In the genomic region with DNA sequence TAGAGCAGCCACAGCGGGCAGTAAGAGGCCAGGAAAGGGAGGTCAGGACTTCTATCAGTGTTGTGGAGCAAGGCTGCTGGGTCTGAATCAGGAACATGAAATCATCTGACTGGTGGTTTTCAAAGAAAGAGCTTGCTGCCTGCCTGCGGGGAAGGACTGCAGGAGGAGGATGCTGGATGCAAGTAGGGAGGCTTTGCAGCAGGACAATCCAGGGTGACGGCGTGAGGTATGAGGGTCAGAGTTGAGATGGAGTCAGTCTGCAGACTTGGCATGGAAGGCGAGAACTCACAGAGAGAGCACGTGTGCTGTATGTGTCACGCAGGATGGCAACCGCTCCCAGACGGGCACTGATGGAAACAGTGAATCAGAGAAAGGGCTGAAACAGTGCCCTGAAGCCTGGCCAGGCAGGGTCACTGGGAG, we compare ENCODE assay signal across 12 cellular contexts. TPM values are rescaled to one million over a fixed set of nuclear protein-coding genes. Genes with fewer than 3 reads are reported as not detected.
DNase-seq lines count a peak whose midpoint lies in the region; ATAC-seq, FAIRE-seq and TF ChIP-seq lines count a peak whose summit lies in the region.
"Had no signal": no experiment of that assay in that cellular context is flagged by ENCODE, and none has a peak within 500 bp of the region (broad histone marks: within the 10 kb centered on the region; RNA-seq: fewer than 3 reads in every experiment).

No MANE protein-coding gene starts in this region.

- ATAC-seq in natural killer cell treated with Interleukin-12 subunit alpha and Interleukin-12 subunit beta and Interleukin-15 and Interleukin-18, amount 100 ng/mL, for 72 hours: no peak
- ATAC-seq in natural killer cell: no peak
- ATAC-seq in T-helper 17 cell: no peak

- no peaks in the 10 kb centered on the region for H3K36me3 ChIP-seq in bronchial epithelial cell (ENCODE audit: control insufficient read depth, insufficient read depth, low read length)
- H3K36me3 ChIP-seq: ovary had no signal

- no peak for TF ChIP-seq CTCF in natural killer cell (IDR thresholded peaks at IDR 0.05)
- no peak for TF ChIP-seq CTCF in bronchial epithelial cell (IDR thresholded peaks at IDR 0.05; ENCODE audit: insufficient read depth, low read length, severe bottlenecking)

- H3K9me3 Mint-ChIP-seq in natural killer cell treated with Interleukin-12 subunit alpha and Interleukin-12 subunit beta and Interleukin-15 and Interleukin-18, amount 100 ng/mL, for 72 hours: no peaks in the 10 kb centered on the region
- H3K9me3 Mint-ChIP-seq in natural killer cell: no peaks in the 10 kb centered on the region
- H3K9me3 Mint-ChIP-seq: activated B cell treated with CpG ODN at 0.5 μM for 24 hours had no signal

- no peaks in the 10 kb centered on the region for H3K27me3 ChIP-seq in bronchial epithelial cell (ENCODE audit: control insufficient read depth, insufficient read depth, low read length)
- H3K27me3 ChIP-seq: ovary had no signal

- H3K27me3 Mint-ChIP-seq in natural killer cell treated with Interleukin-12 subunit alpha and Interleukin-12 subunit beta and Interleukin-15 and Interleukin-18, amount 100 ng/mL, for 72 hours: peaks cover 0 to 5% of the 10 kb centered on the region in 2 donors
- H3K27me3 Mint-ChIP-seq in natural killer cell (ENCODE audit: low read depth in 2 of 2) (no peaks in the 10 kb centered on the region), T-helper 17 cell (peaks cover 15% of the 10 kb centered on the region)
- H3K27me3 Mint-ChIP-seq: activated B cell treated with CpG ODN at 0.5 μM for 24 hours had no signal

- peaks cover 37 to 60% of the 10 kb centered on the region in 2 donors for H3K4me1 Mint-ChIP-seq in natural killer cell treated with Interleukin-12 subunit alpha and Interleukin-12 subunit beta and Interleukin-15 and Interleukin-18, amount 100 ng/mL, for 72 hours (ENCODE audit: low read depth in 2 of 2)
- H3K4me1 Mint-ChIP-seq in natural killer cell: peaks cover 17 to 22% of the 10 kb centered on the region in 2 donors
- peaks cover 40% of the 10 kb centered on the region for H3K4me1 Mint-ChIP-seq in T-helper 17 cell

- no peak for DNase-seq in natural killer cell treated with Interleukin-12 subunit alpha and Interleukin-12 subunit beta and Interleukin-15 and Interleukin-18, amount 100 ng/mL, for 72 hours (ENCODE audit: low spot score)
- DNase-seq in natural killer cell: no peak
- peak; percentile 33 for DNase-seq in bronchial epithelial cell (ENCODE audit: low read depth)
- DNase-seq in mesenteric fat pad (ENCODE audit: low spot score): peak; percentile 87
- no peak for DNase-seq in middle frontal gyrus (ENCODE audit: extremely low spot score, low spot score)
- no peak for DNase-seq in activated CD8-positive, alpha-beta memory T cell treated with anti-CD3 and anti-CD28 coated beads for 24 hours
- no peak for DNase-seq in NCI-H146 treated with DMSO at 0.1 percent for 48 hours (lab: John Stamatoyannopoulos, UW; ENCODE audit: unreplicated experiment)
- no peak for DNase-seq in T-helper 17 cell
- DNase-seq: activated B cell treated with CpG ODN at 0.5 μM for 24 hours, HCEC 1CT had no signal

- no peak overlapping the region for H3K4me3 Mint-ChIP-seq in natural killer cell treated with Interleukin-12 subunit alpha and Interleukin-12 subunit beta and Interleukin-15 and Interleukin-18, amount 100 ng/mL, for 72 hours
- no peak overlapping the region for H3K4me3 Mint-ChIP-seq in natural killer cell
- H3K4me3 Mint-ChIP-seq in T-helper 17 cell: no peak overlapping the region
- H3K4me3 Mint-ChIP-seq: activated B cell treated with CpG ODN at 0.5 μM for 24 hours, B cell had no signal

- FAIRE-seq in bronchial epithelial cell (lab: Jason Lieb, UNC): no peak

- H3K27ac Mint-ChIP-seq in natural killer cell treated with Interleukin-12 subunit alpha and Interleukin-12 subunit beta and Interleukin-15 and Interleukin-18, amount 100 ng/mL, for 72 hours: peak overlapping the region; percentile 10 to 58
- H3K27ac Mint-ChIP-seq in natural killer cell: no peak overlapping the region
- no peak overlapping the region for H3K27ac Mint-ChIP-seq in T-helper 17 cell
- H3K27ac Mint-ChIP-seq: activated B cell treated with CpG ODN at 0.5 μM for 24 hours, B cell had no signal

- H3K36me3 Mint-ChIP-seq in natural killer cell treated with Interleukin-12 subunit alpha and Interleukin-12 subunit beta and Interleukin-15 and Interleukin-18, amount 100 ng/mL, for 72 hours: no peaks in the 10 kb centered on the region
- H3K36me3 Mint-ChIP-seq in natural killer cell: no peaks in the 10 kb centered on the region
- H3K36me3 Mint-ChIP-seq in T-helper 17 cell (ENCODE audit: low read depth): peaks cover 4% of the 10 kb centered on the region

- no peak overlapping the region for H3K4me3 ChIP-seq in bronchial epithelial cell (ENCODE audit: low read depth, low read length)
- H3K4me3 ChIP-seq: ovary had no signal

- intact Hi-C loops in natural killer cell (cut with micrococcal nuclease): no loop called here

- no peaks in the 10 kb centered on the region for H3K9me3 ChIP-seq in T-helper 17 cell (ENCODE audit: control insufficient read depth, low read length, poor library complexity, severe bottlenecking)
- H3K9me3 ChIP-seq: ovary had no signal

RNA-seq across cellular contexts. Expression of a gene that starts 59.2 kb away (rescaled TPM):
- 10 to 100 TPM; 13.7 to 16.8 TPM for total RNA-seq in natural killer cell treated with Interleukin-12 subunit alpha and Interleukin-12 subunit beta and Interleukin-15 and Interleukin-18, amount 100 ng/mL, for 72 hours
- total RNA-seq in natural killer cell (10 to 100 TPM in 2 of 3 donors, 1 to 10 TPM in 1; 8.0 to 17.9 (median 17.2) TPM), bronchial epithelial cell (under 0.01 and 0.13 TPM in 2 replicates), mesenteric fat pad (105 TPM), T-helper 17 cell (1 to 10 TPM; 2.1 to 6.4 TPM)
- total RNA-seq: activated B cell treated with CpG ODN at 0.5 μM for 24 hours had no signal

Comparison
In these comparisons a context has a peak if more than half of its experiments do, and no peak if none do; other contexts are left out.
1. H3K27ac Mint-ChIP-seq: peak in natural killer cell treated with Interleukin-12 subunit alpha and Interleukin-12 subunit beta and Interleukin-15 and Interleukin-18, amount 100 ng/mL, for 72 hours (2 of 2); none in natural killer cell (0 of 2) and T-helper 17 cell (single experiment).
2. DNase-seq: peak in bronchial epithelial cell (single experiment) and mesenteric fat pad (single experiment); none in natural killer cell treated with Interleukin-12 subunit alpha and Interleukin-12 subunit beta and Interleukin-15 and Interleukin-18, amount 100 ng/mL, for 72 hours (single experiment), natural killer cell (single experiment), middle frontal gyrus (single experiment), activated CD8-positive, alpha-beta memory T cell treated with anti-CD3 and anti-CD28 coated beads for 24 hours (single experiment), NCI-H146 treated with DMSO at 0.1 percent for 48 hours (single experiment) and T-helper 17 cell (0 of 3).